Comparison of ENCODE assay signal across 20 cellular contexts in genomic region chrX:27598312-27598711, GRCh38. TPM values are rescaled to one million over a fixed set of nuclear protein-coding genes. Genes with fewer than 3 reads are reported as not detected.
DNase-seq lines count a peak whose midpoint lies in the region; ATAC-seq and TF ChIP-seq lines count a peak whose summit lies in the region.
"Had no signal": no experiment of that assay in that cellular context is flagged by ENCODE, and none has a peak within 500 bp of the region (broad histone marks: within the 10 kb centered on the region; RNA-seq: fewer than 3 reads in every experiment).

No MANE protein-coding gene starts in this region.

- H3K36me3 ChIP-seq in HAP-1 (replicated peaks): no peaks in the 10 kb centered on the region
- H3K36me3 ChIP-seq in brain microvascular endothelial cell (replicated peaks): no peaks in the 10 kb centered on the region

- in situ Hi-C loops in HAP-1 (cut with MboI; ENCODE audit: low sequenced_read_pairs): no loop called here
- in situ Hi-C loops in brain microvascular endothelial cell (cut with HindIII; ENCODE audit: low pct_ligation_motif_present, low sequenced_read_pairs): no loop called here

- peaks cover 7% of the 10 kb centered on the region for H3K9me3 Mint-ChIP-seq in progenitor cell of endocrine pancreas (ENCODE audit: low read depth)
- H3K9me3 Mint-ChIP-seq: activated CD4-positive, alpha-beta T cell treated with anti-CD3 and anti-CD28 coated beads, Interleukin-2, amount 10 ng/mL, durations not matched to agents 7 days and 5 days; neural crest cell had no signal

- no peak overlapping the region for H3K4me3 Mint-ChIP-seq in progenitor cell of endocrine pancreas (ENCODE audit: low read depth)
- H3K4me3 Mint-ChIP-seq: activated CD4-positive, alpha-beta T cell treated with anti-CD3 and anti-CD28 coated beads, Interleukin-2, amount 10 ng/mL, durations not matched to agents 7 days and 5 days; brain; neural crest cell had no signal

- H3K27me3 Mint-ChIP-seq in progenitor cell of endocrine pancreas: no peaks in the 10 kb centered on the region
- H3K27me3 Mint-ChIP-seq: activated CD4-positive, alpha-beta T cell treated with anti-CD3 and anti-CD28 coated beads, Interleukin-2, amount 10 ng/mL, durations not matched to agents 7 days and 5 days; brain had no signal

- no peaks in the 10 kb centered on the region for H3K9me3 ChIP-seq in HAP-1

- TF ChIP-seq CTCF in brain microvascular endothelial cell (IDR thresholded peaks at IDR 0.05; ENCODE audit: low read depth, low read length, missing control alignments) (no peak), progenitor cell of endocrine pancreas (IDR thresholded peaks at IDR 0.05; ENCODE audit: unreplicated experiment) (no peak)

- H3K4me3 ChIP-seq in HAP-1 (no peak overlapping the region), brain microvascular endothelial cell (ENCODE audit: low read depth, low read length) (no peak overlapping the region)

- no peaks in the 10 kb centered on the region for H3K36me3 Mint-ChIP-seq in progenitor cell of endocrine pancreas (ENCODE audit: insufficient read depth)
- H3K36me3 Mint-ChIP-seq: brain had no signal

- no peak for ATAC-seq in GM21390 (IDR thresholded peaks at IDR 0.05; ENCODE audit: unreplicated experiment)
- no peak for ATAC-seq in HG03457 (IDR thresholded peaks at IDR 0.05; ENCODE audit: unreplicated experiment)
- ATAC-seq: Panc1 had no signal

- H3K4me1 Mint-ChIP-seq in progenitor cell of endocrine pancreas (ENCODE audit: low read depth): peaks cover 4% of the 10 kb centered on the region
- H3K4me1 Mint-ChIP-seq: activated CD4-positive, alpha-beta T cell treated with anti-CD3 and anti-CD28 coated beads, Interleukin-2, amount 10 ng/mL, durations not matched to agents 7 days and 5 days; brain had no signal

- H3K27me3 ChIP-seq in HAP-1 (ENCODE audit: low read depth) (no peaks in the 10 kb centered on the region; the same call in 1 of the 2 replicates), brain microvascular endothelial cell (replicated peaks) (no peaks in the 10 kb centered on the region)

- peaks cover 26% of the 10 kb centered on the region for H3K4me1 ChIP-seq in HAP-1

- H3K27ac Mint-ChIP-seq in progenitor cell of endocrine pancreas: peak overlapping the region; percentile 92
- H3K27ac Mint-ChIP-seq: activated CD4-positive, alpha-beta T cell treated with anti-CD3 and anti-CD28 coated beads, Interleukin-2, amount 10 ng/mL, durations not matched to agents 7 days and 5 days; brain had no signal

- no peak overlapping the region for H3K27ac ChIP-seq in brain microvascular endothelial cell

- peak; percentile 78 to 92 for DNase-seq in HAP-1 (ENCODE audit: low spot score in 2 of 2)
- peak; percentile 54 for DNase-seq in brain microvascular endothelial cell
- DNase-seq in iPS-NIHi11 (ENCODE audit: low spot score): peak; percentile 14
- no peak for DNase-seq in progenitor cell of endocrine pancreas (ENCODE audit: low spot score, unreplicated experiment)
- DNase-seq in stimulated activated CD4-positive, alpha-beta T cell treated with anti-CD3 and anti-CD28 coated beads, Interleukin-2, amount 100 ng/mL, for 48 hours: no peak
- DNase-seq: activated CD4-positive, alpha-beta T cell treated with anti-CD3 and anti-CD28 coated beads, Interleukin-2, amount 10 ng/mL, durations not matched to agents 7 days and 5 days; activated naive CD4-positive, alpha-beta T cell treated with anti-CD3 and anti-CD28 coated beads, Interleukin-2, amount 50 U/mL, for 16 hours; AML-193; effector memory CD4-positive, alpha-beta T cell; HCEC 1CT; mesenchymal stem cell; NCI-H1694; NCI-H510A treated with DMSO at 0.1 percent for 48 hours had no signal

RNA-seq across cellular contexts. Expression of gene DCAF8L2, which starts 8.2 kb away (rescaled TPM):
- total RNA-seq in progenitor cell of endocrine pancreas: 0.29 TPM in 1 of 2 replicates, not detected in the other
- total RNA-seq: activated CD4-positive, alpha-beta T cell treated with anti-CD3 and anti-CD28 coated beads, Interleukin-2, amount 10 ng/mL, durations not matched to agents 7 days and 5 days; fibroblast of villous mesenchyme; HT1080; neural crest cell had no signal

Comparison
In these comparisons a context has a peak if more than half of its experiments do, and no peak if none do; other contexts are left out.
1. DNase-seq: peak in HAP-1 (2 of 2), brain microvascular endothelial cell (single experiment) and iPS-NIHi11 (single experiment); none in progenitor cell of endocrine pancreas (single experiment) and stimulated activated CD4-positive, alpha-beta T cell treated with anti-CD3 and anti-CD28 coated beads, Interleukin-2, amount 100 ng/mL, for 48 hours (0 of 2).